In genomic region chr16:73020409-73020884, GRCh38 we compare ENCODE assay signal across 9 cellular contexts. TPM values are rescaled to one million over a fixed set of nuclear protein-coding genes. Genes with fewer than 3 reads are reported as not detected.
A peak's percentile ranks its signal among the peaks of the same experiment; 100 is the strongest.
DNase-seq lines count a peak whose midpoint lies in the region; ATAC-seq, FAIRE-seq and TF ChIP-seq lines count a peak whose summit lies in the region.
"Had no signal": no experiment of that assay in that cellular context is flagged by ENCODE, and none has a peak within 500 bp of the region (broad histone marks: within the 10 kb centered on the region; RNA-seq: fewer than 3 reads in every experiment).

No MANE protein-coding gene starts in this region.

- no peaks in the 10 kb centered on the region for H3K9me3 ChIP-seq in SJSA1 (replicated peaks)
- no peaks in the 10 kb centered on the region for H3K9me3 ChIP-seq in small intestine (ENCODE audit: control insufficient read depth, low read depth)
- no peaks in the 10 kb centered on the region for H3K9me3 ChIP-seq in spleen

- H3K36me3 ChIP-seq in SJSA1, result no peaks in the 10 kb centered on the region
- H3K36me3 ChIP-seq in small intestine (ENCODE audit: control insufficient read depth in 2 of 2, insufficient read depth in 2 of 2, low read length in 2 of 2), result no peaks in the 10 kb centered on the region
- no peaks in the 10 kb centered on the region for H3K36me3 ChIP-seq in spleen

- DNase-seq in HCEC 1CT (peak; percentile 89), SJSA1 (ENCODE audit: low read depth in 1 of 2, low spot score in 2 of 2) (peak; percentile 63 to 77), Right ventricle myocardium inferior (ENCODE audit: missing footprints) (peak; percentile 92), small intestine (peak; percentile 80), spleen (no peak), NCI-H1105 treated with DMSO at 0.1 percent for 48 hours (lab: John Stamatoyannopoulos, UW) (no peak)
- DNase-seq in effector CD4-positive, alpha-beta T cell, result no peak
- no peak for DNase-seq in stimulated activated naive CD4-positive, alpha-beta T cell (lab: John Stamatoyannopoulos, UW)
- DNase-seq: naive B cell had no signal

- intact Hi-C loops in Right ventricle myocardium inferior (cut with DNase I) (no loop called here), spleen (cut with DNase I; ENCODE audit: low total_unique reads) (no loop called here)

- peak; percentile 94 for ATAC-seq in Right ventricle myocardium inferior

- no peak overlapping the region for H3K4me3 ChIP-seq in SJSA1
- H3K4me3 ChIP-seq in small intestine (ENCODE audit: low read depth in 1 of 2, low read length in 2 of 2), result no peak overlapping the region
- no peak overlapping the region for H3K4me3 ChIP-seq in spleen

- FAIRE-seq in small intestine (lab: Jason Lieb, UNC), result no peak

- H3K27me3 ChIP-seq in SJSA1 (replicated peaks), result no peaks in the 10 kb centered on the region
- no peaks in the 10 kb centered on the region for H3K27me3 ChIP-seq in small intestine (ENCODE audit: control insufficient read depth in 2 of 2, insufficient read depth in 2 of 2, low read length in 2 of 2)
- H3K27me3 ChIP-seq in spleen (replicated peaks in 1 of 7), result no peaks in the 10 kb centered on the region

- 23 to 46% (median 37%) methylated on average over 12 of the region's 12 CpGs for WGBS in small intestine, 3 donors
- 79 to 91% (median 82%) methylated on average over 12 of the region's 12 CpGs for WGBS in spleen, 5 donors

- no peak for TF ChIP-seq POLR2A in spleen (IDR thresholded peaks at IDR 0.05)

- H3K4me1 ChIP-seq in SJSA1 (replicated peaks), result peaks cover 43% of the 10 kb centered on the region
- peaks cover 4 to 19% of the 10 kb centered on the region in 2 donors for H3K4me1 ChIP-seq in small intestine (ENCODE audit: control insufficient read depth in 2 of 2, insufficient read depth in 1 of 2, low read depth in 1 of 2, low read length in 1 of 2)
- peaks cover 0 to 39% (median 13%) of the 10 kb centered on the region in 6 donors for H3K4me1 ChIP-seq in spleen

- no peak for TF ChIP-seq CTCF in spleen (IDR thresholded peaks at IDR 0.05 in 8 of 11, conservative IDR thresholded peaks at IDR 0.05 in 3 of 11)

- H3K27ac ChIP-seq in SJSA1, result peak overlapping the region; percentile 35
- H3K27ac ChIP-seq in small intestine (ENCODE audit: low read depth in 1 of 2, low read length in 1 of 2), result no peak overlapping the region
- no peak overlapping the region for H3K27ac ChIP-seq in spleen

RNA-seq across cellular contexts. Expression of gene ZFHX3, which starts 27.5 kb away (rescaled TPM):
- 2.1 and 2.3 TPM in 2 replicates for total RNA-seq in SJSA1 (2014; rRNA removed; shearing (Covaris generic))
- total RNA-seq in Right ventricle myocardium inferior (8.4 TPM), spleen (10 to 100 TPM in 6 of 7 donors, 1 to 10 TPM in 1; 9.1 to 18.5 (median 12.5) TPM)
- polyA plus RNA-seq in small intestine (1 to 10 TPM in 1 of 3 donors, under 1 TPM in 2; 0.45 to 4.9 (median 0.54) TPM), spleen (1 to 10 TPM in 1 of 3 donors, under 1 TPM in 2; 0.47 to 1.5 (median 0.52) TPM)

Comparison
In these comparisons a context has a peak if more than half of its experiments do, and no peak if none do; other contexts are left out.
1. DNase-seq: peak in HCEC 1CT (single experiment), SJSA1 (2 of 2), Right ventricle myocardium inferior (single experiment) and small intestine (single experiment); none in effector CD4-positive, alpha-beta T cell (single experiment), spleen (single experiment), stimulated activated naive CD4-positive, alpha-beta T cell (0 of 6) and NCI-H1105 treated with DMSO at 0.1 percent for 48 hours (single experiment).